ENCODE assay signal across 13 cellular contexts in genomic region chr11:72629266-72629665, GRCh38. TPM values are rescaled to one million over a fixed set of nuclear protein-coding genes. Genes with fewer than 3 reads are reported as not detected.
DNase-seq lines count a peak whose midpoint lies in the region; ATAC-seq and TF ChIP-seq lines count a peak whose summit lies in the region.
"Had no signal": no experiment of that assay in that cellular context is flagged by ENCODE, and none has a peak within 500 bp of the region (broad histone marks: within the 10 kb centered on the region; RNA-seq: fewer than 3 reads in every experiment).

No MANE protein-coding gene starts in this region.

- peaks cover 0 to 9% (median 0%) of the 10 kb centered on the region in 7 donors for H3K4me1 Mint-ChIP-seq in naive thymus-derived CD4-positive, alpha-beta T cell

- in situ Hi-C loops in gastrocnemius medialis (cut with MboI; ENCODE audit: low sequenced_read_pairs in 4 of 4), result no loop called here

- H3K4me3 Mint-ChIP-seq in naive thymus-derived CD4-positive, alpha-beta T cell, result no peak overlapping the region

- no peak overlapping the region for H3K27ac Mint-ChIP-seq in naive thymus-derived CD4-positive, alpha-beta T cell

- H3K36me3 ChIP-seq in gastrocnemius medialis, result no peaks in the 10 kb centered on the region
- H3K36me3 ChIP-seq in naive thymus-derived CD4-positive, alpha-beta T cell (ENCODE audit: control insufficient read depth in 2 of 3, insufficient read depth in 3 of 3, low read length in 3 of 3), result no peaks in the 10 kb centered on the region

- no peaks in the 10 kb centered on the region for H3K27me3 ChIP-seq in gastrocnemius medialis
- no peaks in the 10 kb centered on the region for H3K27me3 ChIP-seq in naive thymus-derived CD4-positive, alpha-beta T cell (ENCODE audit: control insufficient read depth in 2 of 2, insufficient read depth in 2 of 2, low read length in 2 of 2)
- H3K27me3 ChIP-seq: body of pancreas had no signal

- no peak for TF ChIP-seq CTCF in gastrocnemius medialis (IDR thresholded peaks at IDR 0.05 in 4 of 5, conservative IDR thresholded peaks at IDR 0.05 in 1 of 5)

- CTCF ChIA-PET in naive thymus-derived CD4-positive, alpha-beta T cell (lab: Charles Lee), result no interaction called here

- TF ChIP-seq POLR2A in gastrocnemius medialis (IDR thresholded peaks at IDR 0.05), result no peak

- no peaks in the 10 kb centered on the region for H3K36me3 Mint-ChIP-seq in naive thymus-derived CD4-positive, alpha-beta T cell

- no peaks in the 10 kb centered on the region for H3K9me3 Mint-ChIP-seq in naive thymus-derived CD4-positive, alpha-beta T cell

- POLR2A ChIA-PET in naive thymus-derived CD4-positive, alpha-beta T cell (lab: Charles Lee), result no interaction called here

- ATAC-seq in SK-N-SH treated with all-trans-retinoic acid at 6 μM for 48 hours, result peak; percentile 45
- ATAC-seq in left cardiac atrium, result peak in 1 of 2 donors; percentile 12
- ATAC-seq in gastrocnemius medialis, result no peak
- no peak for ATAC-seq in naive thymus-derived CD4-positive, alpha-beta T cell
- no peak for ATAC-seq in HG02623 (IDR thresholded peaks at IDR 0.05; ENCODE audit: unreplicated experiment)
- ATAC-seq: body of pancreas had no signal

- intact Hi-C loops in left cardiac atrium (cut with DNase I) (no loop called here), gastrocnemius medialis (cut with DNase I; ENCODE audit: low total_unique reads) (no loop called here)
- intact Hi-C loops in naive thymus-derived CD4-positive, alpha-beta T cell (cut with micrococcal nuclease), result no loop called here

- H3K4me3 ChIP-seq in gastrocnemius medialis, result no peak overlapping the region
- no peak overlapping the region for H3K4me3 ChIP-seq in naive thymus-derived CD4-positive, alpha-beta T cell (ENCODE audit: low read length)
- H3K4me3 ChIP-seq: body of pancreas, skin epidermis had no signal

- H3K9me3 ChIP-seq in gastrocnemius medialis, result no peaks in the 10 kb centered on the region
- no peaks in the 10 kb centered on the region for H3K9me3 ChIP-seq in naive thymus-derived CD4-positive, alpha-beta T cell (ENCODE audit: control insufficient read depth in 2 of 3, low read length in 3 of 3)
- H3K9me3 ChIP-seq: body of pancreas had no signal

- H3K27me3 Mint-ChIP-seq in naive thymus-derived CD4-positive, alpha-beta T cell, result peaks cover 0 to 5% (median 0%) of the 10 kb centered on the region in 5 donors

- peak overlapping the region; percentile 67 to 75 (median 71) for H3K27ac ChIP-seq in gastrocnemius medialis
- H3K27ac ChIP-seq in naive thymus-derived CD4-positive, alpha-beta T cell (ENCODE audit: low read depth, low read length), result no peak overlapping the region

- peaks cover 68 to 78% of the 10 kb centered on the region in 2 donors for H3K4me1 ChIP-seq in gastrocnemius medialis
- H3K4me1 ChIP-seq in naive thymus-derived CD4-positive, alpha-beta T cell (ENCODE audit: control insufficient read depth in 2 of 2, insufficient read depth in 2 of 2, low read length in 2 of 2), result no peaks in the 10 kb centered on the region

- DNase-seq in D341Med (ENCODE audit: low spot score) (peak; percentile 85), left cardiac atrium (peak; percentile 71), gastrocnemius medialis (peak in 1 of 2 donors; percentile 43)
- DNase-seq in activated CD8-positive, alpha-beta memory T cell treated with anti-CD3 and anti-CD28 coated beads, Interleukin-2, amount 50 U/mL, for 4 hours, result no peak
- no peak for DNase-seq in naive thymus-derived CD4-positive, alpha-beta T cell
- no peak for DNase-seq in activated effector memory CD4-positive, alpha-beta T cell treated with Interleukin-2 at 50 U/mL for 16 hours
- DNase-seq: activated T-cell treated with anti-CD3 and anti-CD28 coated beads, Interleukin-2, amount 50 U/mL, for 1 hour; body of pancreas; DMS79; SIG-M5 had no signal

TF ChIP-seq in SK-N-SH treated with all-trans-retinoic acid at 6 μM for 48 hours, 23 proteins besides CTCF, POLR2A, EP300 and RAD21:
- TF ChIP-seq TSHZ2 (CRISPR knock-in tag; IDR thresholded peaks at IDR 0.05) (peak; percentile 37; the same call in 1 of the 2 replicates), ISL1 (CRISPR knock-in tag; IDR thresholded peaks at IDR 0.05) (no peak), TCF4 (CRISPR knock-in tag; IDR thresholded peaks at IDR 0.05; ENCODE audit: borderline replicate concordance) (peak; percentile 53; the same call in 1 of the 2 replicates)

RNA-seq across cellular contexts. Expression of gene PDE2A, which starts 45.0 kb away (rescaled TPM):
- total RNA-seq in left cardiac atrium (10 to 100 TPM; 40.9 to 41.6 TPM), gastrocnemius medialis (10 to 100 TPM; 13.4 to 26.6 (median 21.9) TPM)
- 1 to 10 TPM in 4 of 5 experiments, under 1 TPM in 1; 0.97 to 9.0 (median 1.7) TPM for total RNA-seq in naive thymus-derived CD4-positive, alpha-beta T cell
- polyA plus RNA-seq in naive thymus-derived CD4-positive, alpha-beta T cell, result not detected

Comparison
In these comparisons a context has a peak if more than half of its experiments do, and no peak if none do; other contexts are left out.
1. DNase-seq: peak in D341Med (single experiment) and left cardiac atrium (single experiment); none in activated CD8-positive, alpha-beta memory T cell treated with anti-CD3 and anti-CD28 coated beads, Interleukin-2, amount 50 U/mL, for 4 hours (single experiment), naive thymus-derived CD4-positive, alpha-beta T cell (0 of 9) and activated effector memory CD4-positive, alpha-beta T cell treated with Interleukin-2 at 50 U/mL for 16 hours (single experiment).